Comparison of ENCODE assay signal across 1 cellular context in genomic region chr10:120598377-120598776, GRCh38.
TF ChIP-seq lines count a peak whose summit lies in the region.

No MANE protein-coding gene starts in this region.

TF ChIP-seq in H1, 55 proteins besides CTCF, POLR2A, EP300 and RAD21 (continued from another document):
- TF ChIP-seq SAP30 (IDR thresholded peaks at IDR 0.05; ENCODE audit: insufficient read depth, insufficient replicate concordance, low read length): no peak
- TF ChIP-seq CHD2 (IDR thresholded peaks at IDR 0.05; ENCODE audit: low read length): no peak
